In the genomic region with DNA sequence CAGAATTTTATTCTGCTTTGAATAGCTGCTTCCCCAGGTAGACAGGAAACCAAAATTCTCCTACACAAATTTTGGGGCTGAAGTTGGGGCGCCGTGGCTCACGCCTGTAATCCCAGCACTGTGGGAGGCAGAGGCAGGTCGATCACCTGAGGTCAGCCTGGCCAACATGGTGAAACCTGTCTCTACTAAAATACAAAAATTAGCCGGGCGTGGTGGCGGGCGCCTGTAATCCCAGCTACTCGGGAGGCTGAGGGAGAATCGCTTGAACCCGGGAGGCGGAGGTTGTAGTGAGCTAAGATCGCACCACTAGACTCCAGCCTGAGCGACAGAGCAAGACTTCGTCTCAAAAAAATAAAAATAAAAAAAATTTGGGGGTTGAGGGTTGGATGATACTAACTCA, we compare ENCODE assay signal across 8 cellular contexts. TPM values are rescaled to one million over a fixed set of nuclear protein-coding genes. Genes with fewer than 3 reads are reported as not detected.
DNase-seq lines count a peak whose midpoint lies in the region; ATAC-seq, FAIRE-seq and TF ChIP-seq lines count a peak whose summit lies in the region.
"Not testable (repeated sequence)": the region's sequence is repeated elsewhere in the genome, so short reads cannot be mapped to it uniquely, and the experiment has no call there.

No MANE protein-coding gene starts in this region.

- H3K27ac ChIP-seq in HUES6 (ENCODE audit: low read depth, low read length) (peak overlapping the region; percentile 96; the same call in 1 of the 2 replicates), adipose tissue (ENCODE audit: low read depth, low read length) (peak overlapping the region; percentile 76), kidney (ENCODE audit: low read depth in 2 of 2, low read length in 2 of 2) (peak overlapping the region; percentile 93 to 94), stomach (peak overlapping the region; percentile 97 to 99 (median 99))
- H3K27ac ChIP-seq in neural progenitor cell = not testable (repeated sequence)

- TF ChIP-seq CTCF in AG10803 (conservative IDR thresholded peaks at IDR 0.05; ENCODE audit: low read length); endothelial cell (IDR thresholded peaks at IDR 0.05; ENCODE audit: unreplicated experiment); kidney (IDR thresholded peaks at IDR 0.05; ENCODE audit: borderline replicate concordance, extremely low read depth, insufficient read depth); neural progenitor cell (IDR thresholded peaks at IDR 0.05); stomach (IDR thresholded peaks at IDR 0.05): not testable (repeated sequence)

- H3K4me3 Mint-ChIP-seq in T-helper 17 cell = peak overlapping the region; percentile 95
- H3K4me3 Mint-ChIP-seq in endothelial cell (ENCODE audit: unreplicated experiment) = not testable (repeated sequence)
- peak overlapping the region; percentile 98 for H3K4me3 Mint-ChIP-seq in neural progenitor cell

- not testable (repeated sequence) for H3K4me1 ChIP-seq in HUES6 (ENCODE audit: control insufficient read depth, insufficient read depth, low read length); kidney (ENCODE audit: control insufficient read depth in 1 of 2, insufficient read depth in 1 of 2, low read depth in 1 of 2, low read length in 2 of 2); neural progenitor cell
- peaks cover 27 to 45% (median 35%) of the 10 kb centered on the region in 4 donors for H3K4me1 ChIP-seq in stomach

- peaks cover 13% of the 10 kb centered on the region for H3F3A ChIP-seq in neural progenitor cell (ENCODE audit: low read depth)

- intact Hi-C loops in kidney (cut with DNase I); stomach (cut with DNase I; ENCODE audit: low total_unique reads): not testable (repeated sequence)

- not testable (repeated sequence) for H2AFZ ChIP-seq in neural progenitor cell (replicated peaks)

- not testable (repeated sequence) for H3K9me3 ChIP-seq in HUES6 (ENCODE audit: control insufficient read depth, insufficient read depth, low read depth, low read length); T-helper 17 cell (ENCODE audit: control insufficient read depth, low read length, poor library complexity, severe bottlenecking); kidney (ENCODE audit: control insufficient read depth in 1 of 2, low read length in 2 of 2); neural progenitor cell (ENCODE audit: low read depth); stomach

- H4K20me1 ChIP-seq in neural progenitor cell (ENCODE audit: low read depth) = peaks cover 15% of the 10 kb centered on the region

- not testable (repeated sequence) for DNase-seq in AG10803 (ENCODE audit: low read depth); T-helper 17 cell; endothelial cell (ENCODE audit: low spot score); kidney; neural progenitor cell (ENCODE audit: low spot score); stomach

- H3K36me3 ChIP-seq in HUES6 (ENCODE audit: control insufficient read depth, insufficient read depth, low read length) (peaks cover 16% of the 10 kb centered on the region), stomach (peaks cover 0 to 14% (median 5%) of the 10 kb centered on the region in 4 donors)
- H3K36me3 ChIP-seq in kidney (ENCODE audit: control insufficient read depth in 1 of 2, insufficient read depth in 2 of 2, low read length in 2 of 2); neural progenitor cell: not testable (repeated sequence)

- not testable (repeated sequence) for ATAC-seq in T-helper 17 cell

- not testable (repeated sequence) for FAIRE-seq in kidney (lab: Jason Lieb, UNC)

- TF ChIP-seq EP300 in stomach (IDR thresholded peaks at IDR 0.05) = not testable (repeated sequence)

- not testable (repeated sequence) for H3K9me3 Mint-ChIP-seq in endothelial cell (ENCODE audit: unreplicated experiment); neural progenitor cell

- H3K27me3 Mint-ChIP-seq in T-helper 17 cell; endothelial cell (ENCODE audit: unreplicated experiment); neural progenitor cell (ENCODE audit: insufficient read depth, low read depth): not testable (repeated sequence)

- peak overlapping the region; percentile 98 for H3K27ac Mint-ChIP-seq in T-helper 17 cell
- peak overlapping the region; percentile 98 for H3K27ac Mint-ChIP-seq in endothelial cell (ENCODE audit: unreplicated experiment)
- H3K27ac Mint-ChIP-seq in neural progenitor cell = not testable (repeated sequence)

- not testable (repeated sequence) for TF ChIP-seq POLR2A in stomach (IDR thresholded peaks at IDR 0.05)

- H3K4me1 Mint-ChIP-seq in T-helper 17 cell (peaks cover 34% of the 10 kb centered on the region), endothelial cell (ENCODE audit: unreplicated experiment) (peaks cover 30% of the 10 kb centered on the region), neural progenitor cell (peaks cover 27% of the 10 kb centered on the region)

- H3K4me3 ChIP-seq in AG10803 (ENCODE audit: low read length) (peak overlapping the region; percentile 82), HUES6 (ENCODE audit: low read depth, low read length) (peak overlapping the region; percentile 77), kidney (ENCODE audit: low read length in 2 of 2) (peak overlapping the region; percentile 80 to 84), neural progenitor cell (peak overlapping the region; percentile 69), stomach (peak overlapping the region; percentile 71 to 98 (median 94))

- peak overlapping the region; percentile 82 for H3K4me2 ChIP-seq in neural progenitor cell

- WGBS in adipose tissue, 3 donors = 96 to 97% (median 96%) methylated on average over 15 of the region's 15 CpGs
- WGBS in stomach, 5 donors = 91 to 97% (median 96%) methylated on average over 15 of the region's 15 CpGs

- H3K36me3 Mint-ChIP-seq in T-helper 17 cell (ENCODE audit: low read depth) = not testable (repeated sequence)
- H3K36me3 Mint-ChIP-seq in endothelial cell (ENCODE audit: low read depth, unreplicated experiment) (peaks cover 12% of the 10 kb centered on the region), neural progenitor cell (peaks cover 16% of the 10 kb centered on the region)

- not testable (repeated sequence) for H3K27me3 ChIP-seq in HUES6 (ENCODE audit: control insufficient read depth, insufficient read depth, low read length); neural progenitor cell; stomach

- H3K9ac ChIP-seq in HUES6 (ENCODE audit: low read length) = peak overlapping the region; percentile 98
- H3K9ac ChIP-seq in kidney (ENCODE audit: low read length in 2 of 2) = peak overlapping the region in 1 of 2 donors; percentile 77
- not testable (repeated sequence) for H3K9ac ChIP-seq in neural progenitor cell

- H3K79me2 ChIP-seq in neural progenitor cell (ENCODE audit: low read depth) = peaks cover 38% of the 10 kb centered on the region

RNA-seq across cellular contexts. Expression of a gene that starts 1.2 kb away (rescaled TPM):
- total RNA-seq in T-helper 17 cell (100 to 1,000 TPM; 235 to 238 TPM), endothelial cell (ENCODE audit: unreplicated experiment) (568 TPM), kidney (824 TPM), neural progenitor cell (ENCODE audit: low replicate concordance) (301 and 403 TPM in 2 replicates), stomach (100 to 1,000 TPM; 142 to 638 (median 342) TPM)
- polyA plus RNA-seq in adipose tissue (100 to 1,000 TPM; 123 to 139 (median 135) TPM), kidney (ENCODE audit: insufficient read depth, low read depth, low replicate concordance) (208 TPM), stomach (100 to 1,000 TPM in 1 of 3 donors, 10 to 100 TPM in 2; 81.7 to 100 (median 86.4) TPM)

RNA-seq across cellular contexts. Expression of a gene that starts 16.7 kb away (rescaled TPM):
- not detected for total RNA-seq in T-helper 17 cell
- under 1 TPM in 1 of 3 donors, not detected in 2; 0.25 TPM for polyA plus RNA-seq in adipose tissue
- not detected for total RNA-seq in endothelial cell (ENCODE audit: unreplicated experiment)
- not detected for total RNA-seq in kidney
- not detected for polyA plus RNA-seq in kidney (ENCODE audit: insufficient read depth, low read depth, low replicate concordance)
- total RNA-seq in neural progenitor cell (ENCODE audit: low replicate concordance) = not detected in 2 replicates
- not detected for total RNA-seq in stomach
- polyA plus RNA-seq in stomach = under 1 TPM in 1 of 3 donors, not detected in 2; 0.15 TPM

RNA-seq across cellular contexts. Expression of a gene that starts 35.1 kb away (rescaled TPM):
- total RNA-seq in T-helper 17 cell (10 to 100 TPM; 28.4 to 33.2 TPM), endothelial cell (ENCODE audit: unreplicated experiment) (30.0 TPM), kidney (26.8 TPM), neural progenitor cell (ENCODE audit: low replicate concordance) (29.1 and 30.7 TPM in 2 replicates), stomach (10 to 100 TPM; 11.1 to 26.8 (median 16.0) TPM)
- polyA plus RNA-seq in adipose tissue (10 to 100 TPM in 2 of 3 donors, 1 to 10 TPM in 1; 8.9 to 12.9 (median 10.0) TPM), kidney (ENCODE audit: insufficient read depth, low read depth, low replicate concordance) (5.3 TPM), stomach (1 to 10 TPM; 5.8 to 7.4 (median 6.1) TPM)
